Comparison of ENCODE assay signal across 10 cellular contexts in the genomic region with DNA sequence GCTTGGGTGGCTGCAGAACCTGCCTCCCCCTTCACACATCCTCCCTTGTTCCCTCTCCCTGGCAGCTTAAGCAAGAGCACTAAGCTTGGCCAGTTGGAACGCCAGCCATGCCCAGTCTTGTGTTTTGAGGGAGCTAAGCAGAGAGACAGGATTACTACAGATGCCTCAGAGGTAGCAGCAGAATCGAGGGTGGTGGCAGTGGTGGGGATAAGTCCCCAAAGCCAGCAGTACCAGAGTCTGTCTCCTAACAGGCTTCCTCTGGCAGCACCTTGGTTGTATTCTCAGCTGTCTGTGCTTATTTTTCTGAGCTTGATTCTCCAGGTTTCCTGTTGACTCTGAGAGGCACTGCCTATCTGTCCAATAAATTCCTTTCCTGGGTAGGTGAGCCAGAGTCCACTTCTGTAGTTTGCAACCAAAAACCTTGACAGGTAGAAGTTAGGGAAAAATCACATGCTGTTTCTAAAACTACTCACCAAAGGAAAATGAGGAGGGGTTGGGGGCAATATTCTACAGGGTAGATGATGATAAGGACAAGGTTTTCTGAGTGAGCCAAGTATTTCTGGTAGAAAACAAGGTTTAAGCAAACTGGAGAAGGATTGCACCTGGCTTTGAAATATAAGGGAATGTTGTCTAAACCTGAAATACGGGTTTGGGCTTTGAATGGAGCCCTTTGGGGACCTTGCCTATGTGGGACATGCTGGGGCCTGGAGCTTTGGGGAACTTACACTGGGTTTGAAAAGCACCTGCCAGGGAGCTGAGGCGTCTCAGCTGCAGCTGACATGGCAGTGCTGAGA.
DNase-seq lines count a peak whose midpoint lies in the region; ATAC-seq, FAIRE-seq and TF ChIP-seq lines count a peak whose summit lies in the region.
"Had no signal": no experiment of that assay in that cellular context is flagged by ENCODE, and none has a peak within 500 bp of the region (broad histone marks: within the 10 kb centered on the region; RNA-seq: fewer than 3 reads in every experiment).

No MANE protein-coding gene starts in this region.

- H3K4me3 Mint-ChIP-seq in Calu3 (ENCODE audit: low read depth, unreplicated experiment): peak overlapping the region; percentile 50
- H3K4me3 Mint-ChIP-seq in CD8-positive, alpha-beta memory T cell: no peak overlapping the region
- H3K4me3 Mint-ChIP-seq: stimulated activated effector memory CD8-positive, alpha-beta T cell treated with anti-CD3 and anti-CD28 coated beads, Interleukin-12 subunit alpha, Interleukin-12 subunit beta, amount 100 ng/mL, for 72 hours had no signal

- peaks cover 3% of the 10 kb centered on the region for H3K9me3 Mint-ChIP-seq in Calu3 (ENCODE audit: low read depth, unreplicated experiment)
- H3K9me3 Mint-ChIP-seq in CD8-positive, alpha-beta memory T cell: peaks cover 2 to 7% (median 4%) of the 10 kb centered on the region in 5 donors

- H3K27ac Mint-ChIP-seq in Calu3 (ENCODE audit: unreplicated experiment): peak overlapping the region; percentile 88
- H3K27ac Mint-ChIP-seq in CD8-positive, alpha-beta memory T cell: peak overlapping the region in 1 of 8 donors; percentile 70
- H3K27ac Mint-ChIP-seq: stimulated activated effector memory CD8-positive, alpha-beta T cell treated with anti-CD3 and anti-CD28 coated beads, Interleukin-12 subunit alpha, Interleukin-12 subunit beta, amount 100 ng/mL, for 72 hours had no signal

- no TSS peak for BruUV-seq in Calu3 (replicated peaks; lab: Mats Ljungman, UMichigan)

- POLR2A ChIA-PET in RWPE1 (lab: Yijun Ruan, JAX; ENCODE audit: low non-redundant PET): interaction anchor here (0.6 to 0.9 kb wide), 3 partner anchors 23 to 302 kb away, joined by 3 to 5 read pairs (median 3); no protein-coding TSS in a partner anchor
- POLR2A ChIA-PET in CD8-positive, alpha-beta memory T cell (lab: Charles Lee): no interaction called here

- H3K27me3 ChIP-seq in CD8-positive, alpha-beta memory T cell (ENCODE audit: insufficient read depth, low read length, poor library complexity, severe bottlenecking): no peaks in the 10 kb centered on the region

- no peaks in the 10 kb centered on the region for H3K27me3 Mint-ChIP-seq in Calu3 (ENCODE audit: unreplicated experiment)
- H3K27me3 Mint-ChIP-seq in CD8-positive, alpha-beta memory T cell: peaks cover 0 to 2% of the 10 kb centered on the region in 2 donors

- peaks cover 21% of the 10 kb centered on the region for H3K36me3 Mint-ChIP-seq in Calu3 (ENCODE audit: insufficient read depth, unreplicated experiment)
- no peaks in the 10 kb centered on the region for H3K36me3 Mint-ChIP-seq in CD8-positive, alpha-beta memory T cell
- H3K36me3 Mint-ChIP-seq: stimulated activated effector memory CD8-positive, alpha-beta T cell treated with anti-CD3 and anti-CD28 coated beads, Interleukin-12 subunit alpha, Interleukin-12 subunit beta, amount 100 ng/mL, for 72 hours had no signal

- DNase-seq in Calu3: peak; percentile 72
- DNase-seq in RWPE1 (ENCODE audit: low spot score): peak; percentile 26
- DNase-seq in medulla oblongata (ENCODE audit: extremely low spot score): peak; percentile 58
- DNase-seq in NCI-H1092 (lab: John Stamatoyannopoulos, UW): no peak
- DNase-seq in CD8-positive, alpha-beta memory T cell: no peak
- no peak for DNase-seq in GM12892 (ENCODE audit: insufficient read length)

- no peak for TF ChIP-seq POLR2A in GM12892 (IDR thresholded peaks at IDR 0.05; ENCODE audit: low read depth, low read length)

- H3K36me3 ChIP-seq in CD8-positive, alpha-beta memory T cell (ENCODE audit: insufficient read depth, low read length): no peaks in the 10 kb centered on the region
- H3K36me3 ChIP-seq: neutrophil had no signal

- CTCF ChIA-PET in Calu3 (lab: Charles Lee): interaction anchor here (0.6 to 2.4 kb wide), 16 partner anchors 8 to 183 kb away, joined by 3 to 16 read pairs (median 4); partner anchors contain the start of gene PBX1
- CTCF ChIA-PET in RWPE1 (lab: Yijun Ruan, JAX): interaction anchor here (0.5 to 0.6 kb wide), 2 partner anchors 131 to 1764 kb away, joined by 3 read pairs; no protein-coding TSS in a partner anchor
- CTCF ChIA-PET in CD8-positive, alpha-beta memory T cell (lab: Charles Lee): no interaction called here

- intact Hi-C loops in Calu3 (cut with micrococcal nuclease; ENCODE audit: unreplicated experiment): loop anchor here (2.0 to 5.0 kb wide), 5 partner anchors 23 to 127 kb away; partner anchors contain the start of gene PBX1

- H3K4me1 ChIP-seq in CD8-positive, alpha-beta memory T cell (ENCODE audit: insufficient read depth, low read length): no peaks in the 10 kb centered on the region

- H3K9me3 ChIP-seq in CD8-positive, alpha-beta memory T cell (ENCODE audit: low read length): no peaks in the 10 kb centered on the region
- H3K9me3 ChIP-seq: neutrophil had no signal

- peak; percentile 28 for ATAC-seq in HG02759 (IDR thresholded peaks at IDR 0.05; ENCODE audit: unreplicated experiment)
- ATAC-seq in GM21423 (IDR thresholded peaks at IDR 0.05; ENCODE audit: unreplicated experiment): no peak

- TF ChIP-seq CTCF in Calu3 (IDR thresholded peaks at IDR 0.05; ENCODE audit: unreplicated experiment) (no peak), RWPE1 (conservative IDR thresholded peaks at IDR 0.05; ENCODE audit: low read depth) (no peak)

- H3K27ac ChIP-seq in RWPE1: no peak overlapping the region
- no peak overlapping the region for H3K27ac ChIP-seq in CD8-positive, alpha-beta memory T cell (ENCODE audit: low read depth, low read length)
- H3K27ac ChIP-seq: neutrophil had no signal

- no peak for FAIRE-seq in GM12892 (lab: Jason Lieb, UNC)

- no peak overlapping the region for H3K4me3 ChIP-seq in CD8-positive, alpha-beta memory T cell (ENCODE audit: low read length)

- H3K4me1 Mint-ChIP-seq in Calu3 (ENCODE audit: low read depth, unreplicated experiment): peaks cover 65% of the 10 kb centered on the region
- H3K4me1 Mint-ChIP-seq in CD8-positive, alpha-beta memory T cell: peaks cover 0 to 3% (median 1%) of the 10 kb centered on the region in 3 donors

Comparison
In these comparisons a context has a peak if more than half of its experiments do, and no peak if none do; other contexts are left out.
1. DNase-seq: peak in Calu3 (single experiment), RWPE1 (single experiment) and medulla oblongata (single experiment); none in NCI-H1092 (single experiment), CD8-positive, alpha-beta memory T cell (0 of 5) and GM12892 (single experiment).